20 cellular contexts compared by ENCODE assay signal in genomic region chr16:23976091-23977001, GRCh38.
DNase-seq lines count a peak whose midpoint lies in the region; ATAC-seq and TF ChIP-seq lines count a peak whose summit lies in the region.
"Had no signal": no experiment of that assay in that cellular context is flagged by ENCODE, and none has a peak within 500 bp of the region (broad histone marks: within the 10 kb centered on the region; RNA-seq: fewer than 3 reads in every experiment).

No MANE protein-coding gene starts in this region.

- peak overlapping the region; percentile 72 for H3K27ac ChIP-seq in caudate nucleus (ENCODE audit: low read depth, low read length)
- H3K27ac ChIP-seq: 22Rv1, colonic mucosa, foreskin keratinocyte, left lung, parathyroid adenoma, tibial artery had no signal

- H3K27ac Mint-ChIP-seq in T-helper 2 cell treated with Interferon-gamma antibody and Interleukin-4, amounts not matched to agents 5 μg/mL and 100 μg/mL, for 36 hours, result peak overlapping the region; percentile 9
- H3K27ac Mint-ChIP-seq in stimulated activated naive B cell treated with anti-CD40 and anti-IgM and Interleukin-4, amounts not matched to agents 10 μg/mL and 1 μg/mL and 100 μg/mL, for 72 hours, result peak overlapping the region; percentile 89
- H3K27ac Mint-ChIP-seq in mesothelial cell of epicardium, result no peak overlapping the region

- H3K9me3 Mint-ChIP-seq in T-helper 2 cell treated with Interferon-gamma antibody and Interleukin-4, amounts not matched to agents 5 μg/mL and 100 μg/mL, for 36 hours, result no peaks in the 10 kb centered on the region
- H3K9me3 Mint-ChIP-seq in stimulated activated naive B cell treated with anti-CD40 and anti-IgM and Interleukin-4, amounts not matched to agents 10 μg/mL and 1 μg/mL and 100 μg/mL, for 72 hours, result no peaks in the 10 kb centered on the region
- H3K9me3 Mint-ChIP-seq in mesothelial cell of epicardium, result no peaks in the 10 kb centered on the region

- no peak for DNase-seq in T-helper 2 cell treated with Interferon-gamma antibody and Interleukin-4, amounts not matched to agents 5 μg/mL and 100 μg/mL, for 36 hours (ENCODE audit: low spot score)
- DNase-seq in T-helper 2 cell, result no peak
- DNase-seq in NAMALWA (ENCODE audit: low spot score), result peak; percentile 30
- DNase-seq in caudate nucleus (lab: John Stamatoyannopoulos, UW), result peak in 19 of 61 donors; percentile 6 to 76 (median 29)
- DNase-seq in stimulated activated naive B cell treated with anti-CD40 and anti-IgM and Interleukin-4, amounts not matched to agents 10 μg/mL and 1 μg/mL and 100 μg/mL, for 72 hours, result no peak
- DNase-seq in GM19240 (ENCODE audit: insufficient read length, low spot score), result no peak
- DNase-seq in mesothelial cell of epicardium (ENCODE audit: low spot score in 2 of 2, unreplicated experiment in 2 of 2), result no peak
- no peak for DNase-seq in germinal center (ENCODE audit: low spot score)
- DNase-seq: C1 segment of cervical spinal cord; colonic mucosa; DMS53; foreskin keratinocyte; left lung; MG63; NCI-H1930; stimulated activated CD4-positive, alpha-beta T cell treated with anti-CD3 and anti-CD28 coated beads, Interleukin-4, amount 100 ng/mL, for 4 hours; stimulated activated CD8-positive, alpha-beta memory T cell treated with anti-CD3 and anti-CD28 coated beads, Interleukin-4, amount 100 ng/mL, for 48 hours; tibial artery had no signal

- no peak for TF ChIP-seq CTCF in mesothelial cell of epicardium (IDR thresholded peaks at IDR 0.05; ENCODE audit: unreplicated experiment)

- no peaks in the 10 kb centered on the region for H3K36me3 Mint-ChIP-seq in T-helper 2 cell treated with Interferon-gamma antibody and Interleukin-4, amounts not matched to agents 5 μg/mL and 100 μg/mL, for 36 hours (ENCODE audit: low read depth)
- peaks cover 16 to 29% of the 10 kb centered on the region in 2 donors for H3K36me3 Mint-ChIP-seq in stimulated activated naive B cell treated with anti-CD40 and anti-IgM and Interleukin-4, amounts not matched to agents 10 μg/mL and 1 μg/mL and 100 μg/mL, for 72 hours
- no peaks in the 10 kb centered on the region for H3K36me3 Mint-ChIP-seq in mesothelial cell of epicardium

- H3K4me3 Mint-ChIP-seq in T-helper 2 cell treated with Interferon-gamma antibody and Interleukin-4, amounts not matched to agents 5 μg/mL and 100 μg/mL, for 36 hours, result no peak overlapping the region
- H3K4me3 Mint-ChIP-seq in stimulated activated naive B cell treated with anti-CD40 and anti-IgM and Interleukin-4, amounts not matched to agents 10 μg/mL and 1 μg/mL and 100 μg/mL, for 72 hours, result peak overlapping the region in 1 of 2 donors; percentile 31
- no peak overlapping the region for H3K4me3 Mint-ChIP-seq in mesothelial cell of epicardium

- peak; percentile 72 to 79 for ATAC-seq in stimulated activated naive B cell treated with anti-CD40 and anti-IgM and Interleukin-4, amounts not matched to agents 10 μg/mL and 1 μg/mL and 100 μg/mL, for 72 hours (replicated peaks)
- ATAC-seq: foreskin keratinocyte, left lung had no signal

- H3K27me3 Mint-ChIP-seq in T-helper 2 cell treated with Interferon-gamma antibody and Interleukin-4, amounts not matched to agents 5 μg/mL and 100 μg/mL, for 36 hours (ENCODE audit: low read depth), result no peaks in the 10 kb centered on the region
- H3K27me3 Mint-ChIP-seq in stimulated activated naive B cell treated with anti-CD40 and anti-IgM and Interleukin-4, amounts not matched to agents 10 μg/mL and 1 μg/mL and 100 μg/mL, for 72 hours, result no peaks in the 10 kb centered on the region
- H3K27me3 Mint-ChIP-seq in mesothelial cell of epicardium (ENCODE audit: low read depth), result peaks cover 48% of the 10 kb centered on the region

- peaks cover 20% of the 10 kb centered on the region for H3K4me1 Mint-ChIP-seq in T-helper 2 cell treated with Interferon-gamma antibody and Interleukin-4, amounts not matched to agents 5 μg/mL and 100 μg/mL, for 36 hours (ENCODE audit: low read depth)
- H3K4me1 Mint-ChIP-seq in stimulated activated naive B cell treated with anti-CD40 and anti-IgM and Interleukin-4, amounts not matched to agents 10 μg/mL and 1 μg/mL and 100 μg/mL, for 72 hours, result peaks cover 52 to 90% of the 10 kb centered on the region in 2 donors
- H3K4me1 Mint-ChIP-seq in mesothelial cell of epicardium, result no peaks in the 10 kb centered on the region
